In the genomic region with DNA sequence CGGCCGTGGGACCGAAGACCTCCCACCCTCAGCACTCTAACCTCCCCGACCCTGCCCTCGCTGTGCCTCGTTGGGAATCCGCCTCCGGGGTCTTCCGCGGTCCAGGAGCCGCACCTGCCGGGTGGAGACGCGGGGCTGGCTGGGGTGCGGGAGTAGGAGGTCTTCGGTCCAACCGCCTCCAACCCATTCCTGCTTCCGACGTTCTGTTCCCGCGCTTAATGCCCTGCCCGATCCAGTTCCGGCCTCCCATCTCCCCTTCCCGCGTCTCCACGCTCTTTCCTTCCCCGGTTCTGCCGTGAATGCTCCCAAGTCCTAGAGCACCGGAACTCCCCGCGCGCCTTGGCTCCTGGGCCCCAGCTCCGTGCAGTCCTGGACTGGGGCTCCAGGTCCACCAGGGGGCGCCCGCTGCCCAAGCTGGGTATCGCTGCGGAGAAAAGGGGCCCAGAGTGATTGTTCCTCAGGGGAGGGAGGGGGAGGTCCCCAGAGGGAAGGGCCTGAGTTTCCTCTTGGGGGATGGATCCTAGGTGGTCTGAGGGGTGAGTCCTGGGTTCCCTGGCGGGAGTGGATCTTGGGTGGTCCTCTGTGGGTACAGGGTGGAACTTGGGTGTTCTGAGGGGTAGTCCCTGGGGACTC, we compare ENCODE assay signal across 8 cellular contexts. TPM values are rescaled to one million over a fixed set of nuclear protein-coding genes. Genes with fewer than 3 reads are reported as not detected.
DNase-seq lines count a peak whose midpoint lies in the region; ATAC-seq and TF ChIP-seq lines count a peak whose summit lies in the region.

No MANE protein-coding gene starts in this region.

- H3K4me3 ChIP-seq in Loucy (ENCODE audit: low read length, poor library complexity, severe bottlenecking), result peak overlapping the region; percentile 94
- H3K4me3 ChIP-seq in ovary, result peak overlapping the region; percentile 48
- peak overlapping the region; percentile 53 to 60 for H3K4me3 ChIP-seq in testis

- WGBS in ovary, 3 donors, result 1% methylated on average over 36 to 38 of the region's 38 CpGs
- 0% methylated on average over 2 to 34 of the region's 38 CpGs for WGBS in testis, 2 donors

- TF ChIP-seq POLR2A in ovary (IDR thresholded peaks at IDR 0.05) (no peak), testis (IDR thresholded peaks at IDR 0.05) (no peak)

- H3K36me3 ChIP-seq in Loucy (ENCODE audit: insufficient read depth, low read length) (no peaks in the 10 kb centered on the region), ovary (no peaks in the 10 kb centered on the region), testis (ENCODE audit: low read depth, missing control alignments) (no peaks in the 10 kb centered on the region)

- peak overlapping the region; percentile 96 for H3K4me2 ChIP-seq in Loucy (ENCODE audit: low read depth, low read length, poor library complexity, severe bottlenecking)

- no peak for TF ChIP-seq EP300 in ovary (IDR thresholded peaks at IDR 0.05)

- no peaks in the 10 kb centered on the region for H3K9me3 Mint-ChIP-seq in activated naive CD8-positive, alpha-beta T cell treated with anti-CD3 and anti-CD28 coated beads for 36 hours

- peak overlapping the region; percentile 85 for H3K27ac Mint-ChIP-seq in activated naive CD8-positive, alpha-beta T cell treated with anti-CD3 and anti-CD28 coated beads for 36 hours

- H2AFZ ChIP-seq in Loucy (ENCODE audit: low read length), result peak overlapping the region; percentile 98

- ATAC-seq in GM21723 (IDR thresholded peaks at IDR 0.05; ENCODE audit: unreplicated experiment), result peak; percentile 44
- ATAC-seq in Right ventricle myocardium superior (ENCODE audit: poor library complexity), result peak; percentile 96

- H3K27me3 ChIP-seq in Loucy (ENCODE audit: insufficient read depth, low read length, poor library complexity, severe bottlenecking) (no peaks in the 10 kb centered on the region), ovary (no peaks in the 10 kb centered on the region), testis (no peaks in the 10 kb centered on the region)

- TF ChIP-seq CTCF in Loucy (conservative IDR thresholded peaks at IDR 0.05; ENCODE audit: low read length) (peak; percentile 96), ovary (IDR thresholded peaks at IDR 0.05) (peak; percentile 37 to 81 (median 55)), testis (IDR thresholded peaks at IDR 0.05) (peak; percentile 78 to 89 (median 88))

- H3K9me2 ChIP-seq in Loucy (replicated peaks; ENCODE audit: low read depth, low read length), result no peaks in the 10 kb centered on the region

- no peaks in the 10 kb centered on the region for H3F3A ChIP-seq in Loucy (ENCODE audit: low read depth)

- peak overlapping the region; percentile 90 for H3K4me3 Mint-ChIP-seq in activated naive CD8-positive, alpha-beta T cell treated with anti-CD3 and anti-CD28 coated beads for 36 hours

- H4K20me1 ChIP-seq in Loucy (ENCODE audit: insufficient read depth, low read length, poor library complexity, severe bottlenecking), result no peaks in the 10 kb centered on the region

- H3K4me1 ChIP-seq in Loucy (ENCODE audit: insufficient read depth, low read length, poor library complexity, severe bottlenecking), result peaks cover 17% of the 10 kb centered on the region
- no peaks in the 10 kb centered on the region for H3K4me1 ChIP-seq in ovary (ENCODE audit: insufficient read depth)
- no peaks in the 10 kb centered on the region for H3K4me1 ChIP-seq in testis

- no peak overlapping the region for H3K27ac ChIP-seq in ovary
- H3K27ac ChIP-seq in testis, result peak overlapping the region in 1 of 2 donors; percentile 73

- peak; percentile 92 for DNase-seq in D341Med (ENCODE audit: low spot score)
- peak; percentile 89 for DNase-seq in SKM-1 treated with dmso at 0.1 percent for 144 hours (lab: John Stamatoyannopoulos, UW; ENCODE audit: unreplicated experiment)
- DNase-seq in activated naive CD8-positive, alpha-beta T cell treated with anti-CD3 and anti-CD28 coated beads for 36 hours, result peak; percentile 92
- DNase-seq in Right ventricle myocardium superior, result peak; percentile 94
- peak; percentile 78 to 89 (median 86) for DNase-seq in ovary
- peak; percentile 91 for DNase-seq in testis

- H3K79me2 ChIP-seq in Loucy (ENCODE audit: insufficient read depth, low read length), result no peaks in the 10 kb centered on the region

- H3K9me3 ChIP-seq in Loucy (ENCODE audit: insufficient read depth, low read depth, low read length) (no peaks in the 10 kb centered on the region), ovary (no peaks in the 10 kb centered on the region), testis (no peaks in the 10 kb centered on the region)

- intact Hi-C loops in Right ventricle myocardium superior (cut with DNase I) (loop anchor here (5.0 kb wide), 1 partner anchor 116 kb away; no protein-coding TSS in a partner anchor), ovary (cut with DNase I) (loop anchor here in 1 of 4 donors (10.0 kb wide), 1 partner anchor 348 kb away; no protein-coding TSS in a partner anchor), testis (cut with DNase I; ENCODE audit: low total_unique reads) (loop anchor here (5.0 kb wide), 1 partner anchor 116 kb away; no protein-coding TSS in a partner anchor)

- H3K4me1 Mint-ChIP-seq in activated naive CD8-positive, alpha-beta T cell treated with anti-CD3 and anti-CD28 coated beads for 36 hours, result peaks cover 32% of the 10 kb centered on the region

- H3K27me3 Mint-ChIP-seq in activated naive CD8-positive, alpha-beta T cell treated with anti-CD3 and anti-CD28 coated beads for 36 hours, result peaks cover 4% of the 10 kb centered on the region

- H3K9ac ChIP-seq in Loucy (ENCODE audit: low read depth, low read length, poor library complexity, severe bottlenecking), result peak overlapping the region; percentile 91

- H3K36me3 Mint-ChIP-seq in activated naive CD8-positive, alpha-beta T cell treated with anti-CD3 and anti-CD28 coated beads for 36 hours, result no peaks in the 10 kb centered on the region

RNA-seq across cellular contexts. Expression of a gene that starts 14.1 kb away (rescaled TPM):
- total RNA-seq in activated naive CD8-positive, alpha-beta T cell treated with anti-CD3 and anti-CD28 coated beads for 36 hours, result 1 to 10 TPM; 2.3 to 2.5 TPM
- total RNA-seq in Right ventricle myocardium superior, result 0.51 TPM
- total RNA-seq in ovary, result 1 to 10 TPM in 1 of 7 donors, under 1 TPM in 5, not detected in 1; 0.12 to 1.1 (median 0.44) TPM
- under 1 TPM; 0.10 to 0.17 TPM for polyA plus RNA-seq in ovary
- 1 to 10 TPM; 5.7 to 8.4 TPM for total RNA-seq in testis
- polyA plus RNA-seq in testis (ENCODE audit: insufficient read depth, low read depth, low replicate concordance), result 3.1 TPM

RNA-seq across cellular contexts. Expression of a gene that starts 14.7 kb away (rescaled TPM):
- total RNA-seq in activated naive CD8-positive, alpha-beta T cell treated with anti-CD3 and anti-CD28 coated beads for 36 hours, result 1 to 10 TPM; 7.3 to 7.8 TPM
- 10.8 TPM for total RNA-seq in Right ventricle myocardium superior
- 1 to 10 TPM in 3 of 7 donors, under 1 TPM in 2, not detected in 2; 0.88 to 6.4 (median 3.2) TPM for total RNA-seq in ovary
- 10 to 100 TPM in 1 of 2 donors, under 1 TPM in 1; 0.92 to 47.1 TPM for polyA plus RNA-seq in ovary
- 100 to 1,000 TPM; 217 to 277 TPM for total RNA-seq in testis
- 205 TPM for polyA plus RNA-seq in testis (ENCODE audit: insufficient read depth, low read depth, low replicate concordance)

RNA-seq across cellular contexts. Expression of a gene that starts 35.2 kb away (rescaled TPM):
- total RNA-seq in activated naive CD8-positive, alpha-beta T cell treated with anti-CD3 and anti-CD28 coated beads for 36 hours, result 10 to 100 TPM; 62.4 to 63.2 TPM
- total RNA-seq in Right ventricle myocardium superior (0.35 TPM), ovary (1 to 10 TPM in 3 of 7 donors, under 1 TPM in 4; 0.72 to 2.3 (median 1.00) TPM), testis (1 to 10 TPM; 1.9 to 3.2 TPM)
- polyA plus RNA-seq in ovary (1 to 10 TPM in 1 of 2 donors, under 1 TPM in 1; 0.63 to 1.2 TPM), testis (ENCODE audit: insufficient read depth, low read depth, low replicate concordance) (2.9 TPM)

RNA-seq across cellular contexts. Expression of a gene that starts 52.7 kb away (rescaled TPM):
- total RNA-seq in activated naive CD8-positive, alpha-beta T cell treated with anti-CD3 and anti-CD28 coated beads for 36 hours, result 1 to 10 TPM; 2.1 to 2.5 TPM
- total RNA-seq in Right ventricle myocardium superior (not detected), ovary (10 to 100 TPM in 1 of 7 donors, 1 to 10 TPM in 3, under 1 TPM in 2, not detected in 1; 0.52 to 30.1 (median 2.0) TPM), testis (1 to 10 TPM; 1.2 to 2.0 TPM)
- polyA plus RNA-seq in ovary (under 1 TPM in 1 of 2 donors, not detected in 1; 0.33 TPM), testis (ENCODE audit: insufficient read depth, low read depth, low replicate concordance) (2.3 TPM)

RNA-seq across cellular contexts. Expression of a gene that starts 57.2 kb away (rescaled TPM):
- total RNA-seq in activated naive CD8-positive, alpha-beta T cell treated with anti-CD3 and anti-CD28 coated beads for 36 hours, result 10 to 100 TPM; 14.8 to 18.4 TPM
- total RNA-seq in Right ventricle myocardium superior, result 87.0 TPM
- 10 to 100 TPM; 26.7 to 71.3 (median 43.8) TPM for total RNA-seq in ovary
- 10 to 100 TPM; 30.0 to 74.0 TPM for polyA plus RNA-seq in ovary
- total RNA-seq in testis, result 10 to 100 TPM; 34.3 to 38.5 TPM
- 26.9 TPM for polyA plus RNA-seq in testis (ENCODE audit: insufficient read depth, low read depth, low replicate concordance)

Comparison
In these comparisons a context has a peak if more than half of its experiments do, and no peak if none do; other contexts are left out.
1. RNA of a gene that starts 14.7 kb away (total RNA-seq): 217 to 277 TPM in testis; 10.8 TPM in Right ventricle myocardium superior (single experiment), 7.3 to 7.8 TPM in activated naive CD8-positive, alpha-beta T cell treated with anti-CD3 and anti-CD28 coated beads for 36 hours and 0.88 to 6.4 TPM in ovary; every median in the first group is over 10 times any median in the second.
2. RNA of a gene that starts 35.2 kb away (total RNA-seq): 62.4 to 63.2 TPM in activated naive CD8-positive, alpha-beta T cell treated with anti-CD3 and anti-CD28 coated beads for 36 hours; 1.9 to 3.2 TPM in testis, 0.72 to 2.3 TPM in ovary and 0.35 TPM in Right ventricle myocardium superior (single experiment); every median in the first group is over 10 times any median in the second.
3. Peak in every context shown above with its lines, with median percentiles within 50 percentile points of each other: DNase-seq, H3K4me3 ChIP-seq and CTCF ChIP-seq.